8 cellular contexts compared by ENCODE assay signal in the genomic region with DNA sequence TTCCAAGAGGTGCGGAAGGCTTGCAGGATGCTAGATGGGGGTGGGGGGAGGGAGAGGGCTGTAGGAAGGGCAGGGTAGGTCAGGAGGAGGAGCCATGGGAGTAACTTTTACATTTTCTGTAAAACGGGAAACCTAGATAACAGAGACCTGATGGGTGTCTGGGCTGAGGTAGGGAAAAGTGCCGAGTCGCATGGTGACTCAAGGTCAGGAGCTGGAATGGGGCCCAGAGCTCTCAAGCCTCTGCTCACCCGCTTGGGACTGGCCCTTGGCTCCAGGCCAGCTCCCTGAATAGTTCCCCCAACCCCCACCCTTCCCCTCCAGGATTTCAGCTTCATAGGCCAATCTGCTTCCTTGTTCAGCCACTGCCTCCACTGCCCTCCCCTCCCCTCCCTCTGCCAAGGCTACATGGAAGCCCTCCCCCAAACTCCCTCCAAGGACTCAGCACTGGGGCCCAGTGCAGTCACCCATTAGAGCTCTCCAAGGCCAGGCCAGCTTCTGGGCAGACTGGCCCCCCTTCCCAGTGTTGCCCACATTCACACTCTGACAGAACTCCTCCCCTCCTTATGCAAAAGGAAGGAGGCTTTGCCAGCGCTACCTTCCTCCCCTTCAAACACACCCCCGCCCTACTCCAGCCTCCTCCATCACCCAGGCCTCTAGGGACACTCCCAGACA. TPM values are rescaled to one million over a fixed set of nuclear protein-coding genes. Genes with fewer than 3 reads are reported as not detected.
DNase-seq lines count a peak whose midpoint lies in the region; ATAC-seq and TF ChIP-seq lines count a peak whose summit lies in the region.

No MANE protein-coding gene starts in this region.

- DNase-seq in MG63: peak; percentile 72
- DNase-seq in cardiac fibroblast (ENCODE audit: low read depth in 2 of 2): peak; percentile 91 to 97
- peak; percentile 84 to 88 for DNase-seq in left lung
- no peak for DNase-seq in type B pancreatic cell (ENCODE audit: extremely low spot score, unreplicated experiment)
- no peak for DNase-seq in foreskin keratinocyte

- peak overlapping the region; percentile 15 to 70 (median 55); a peak in 18 of 22 replicates for H3K4me2 ChIP-seq in BLaER1 treated with 17β-estradiol and CSF1 and Interleukin-3, amounts not matched to agents 10 nM and 100 nM

- no peaks in the 10 kb centered on the region for H3K27me3 Mint-ChIP-seq in type B pancreatic cell

- no peak overlapping the region for H3K4me3 Mint-ChIP-seq in type B pancreatic cell

- ATAC-seq in left lung: peak; percentile 93
- no peak for ATAC-seq in foreskin keratinocyte
- no peak for ATAC-seq in HG03520 (IDR thresholded peaks at IDR 0.05; ENCODE audit: unreplicated experiment)
- no peak for ATAC-seq in HG03159 (IDR thresholded peaks at IDR 0.05; ENCODE audit: unreplicated experiment)

- peaks cover 29% of the 10 kb centered on the region for H3K4me1 Mint-ChIP-seq in type B pancreatic cell (ENCODE audit: unreplicated experiment)

- H3K4me3 ChIP-seq in BLaER1 treated with 17β-estradiol and CSF1 and Interleukin-3, amounts not matched to agents 10 nM and 100 nM: no peak overlapping the region
- H3K4me3 ChIP-seq in MG63 (no peak overlapping the region), cardiac fibroblast (replicated peaks in 1 of 2; ENCODE audit: low read depth in 2 of 2, low read length in 2 of 2) (no peak overlapping the region), left lung (no peak overlapping the region)

- intact Hi-C loops in left lung (cut with DNase I): no loop called here

- H3K36me3 Mint-ChIP-seq in type B pancreatic cell: no peaks in the 10 kb centered on the region

- H4K20me1 ChIP-seq in BLaER1 treated with 17β-estradiol and CSF1 and Interleukin-3, amounts not matched to agents 10 nM and 100 nM: peaks cover 0 to 3% (median 0%) of the 10 kb centered on the region in 11 experiments; a peak in 1 of 22 replicates

- H3K27ac ChIP-seq in BLaER1 treated with 17β-estradiol and CSF1 and Interleukin-3, amounts not matched to agents 10 nM and 100 nM: peak overlapping the region in 4 of 11 experiments; percentile 24 to 46 (median 40); a peak in 6 of 22 replicates
- H3K27ac ChIP-seq in left lung: peak overlapping the region; percentile 39 to 48
- H3K27ac ChIP-seq in foreskin keratinocyte: no peak overlapping the region

- TF ChIP-seq CTCF in cardiac fibroblast (IDR thresholded peaks at IDR 0.05; ENCODE audit: low read depth, low read length) (no peak), left lung (IDR thresholded peaks at IDR 0.05) (no peak), type B pancreatic cell (conservative IDR thresholded peaks at IDR 0.05) (no peak), foreskin keratinocyte (conservative IDR thresholded peaks at IDR 0.05) (no peak)

- no peak overlapping the region; a peak in 1 of 22 replicates for H3K9ac ChIP-seq in BLaER1 treated with 17β-estradiol and CSF1 and Interleukin-3, amounts not matched to agents 10 nM and 100 nM

- no peaks in the 10 kb centered on the region for H3K9me3 ChIP-seq in BLaER1 treated with 17β-estradiol and CSF1 and Interleukin-3, amounts not matched to agents 10 nM and 100 nM (replicated peaks in 1 of 11)
- H3K9me3 ChIP-seq in MG63 (no peaks in the 10 kb centered on the region), left lung (no peaks in the 10 kb centered on the region)

- H3K27ac Mint-ChIP-seq in type B pancreatic cell: peak overlapping the region; percentile 45

- H3K4me1 ChIP-seq in BLaER1 treated with 17β-estradiol and CSF1 and Interleukin-3, amounts not matched to agents 10 nM and 100 nM: peaks cover 5 to 52% (median 16%) of the 10 kb centered on the region in 10 experiments
- peaks cover 10 to 24% of the 10 kb centered on the region in 2 donors for H3K4me1 ChIP-seq in left lung
- no peaks in the 10 kb centered on the region for H3K4me1 ChIP-seq in foreskin keratinocyte

- H3K36me3 ChIP-seq in BLaER1 treated with 17β-estradiol and CSF1 and Interleukin-3, amounts not matched to agents 10 nM and 100 nM: no peaks in the 10 kb centered on the region
- no peaks in the 10 kb centered on the region for H3K36me3 ChIP-seq in MG63
- H3K36me3 ChIP-seq in left lung: no peaks in the 10 kb centered on the region

- peaks cover 4% of the 10 kb centered on the region for H3K9me3 Mint-ChIP-seq in type B pancreatic cell

- H3K27me3 ChIP-seq in BLaER1 treated with 17β-estradiol and CSF1 and Interleukin-3, amounts not matched to agents 10 nM and 100 nM: peaks cover 54 to 97% (median 81%) of the 10 kb centered on the region in 11 experiments
- no peaks in the 10 kb centered on the region for H3K27me3 ChIP-seq in MG63
- H3K27me3 ChIP-seq in left lung: no peaks in the 10 kb centered on the region
- no peaks in the 10 kb centered on the region for H3K27me3 ChIP-seq in foreskin keratinocyte

RNA-seq across cellular contexts. Expression of a gene that starts 43.6 kb away (rescaled TPM):
- total RNA-seq in MG63 (2014; rRNA removed; shearing (Covaris generic); ENCODE audit: low replicate concordance): 15.7 and 17.0 TPM in 2 replicates
- 100 to 1,000 TPM; 137 to 156 TPM for total RNA-seq in left lung
- total RNA-seq in type B pancreatic cell (ENCODE audit: low replicate concordance): 21.0 and 34.2 TPM in 2 replicates
- 27.0 and 40.8 TPM in 2 replicates for total RNA-seq in foreskin keratinocyte
- 23.5 and 38.4 TPM in 2 replicates for polyA plus RNA-seq in foreskin keratinocyte

RNA-seq across cellular contexts. Expression of a gene that starts 45.6 kb away (rescaled TPM):
- not detected in 2 replicates for total RNA-seq in MG63 (2014; rRNA removed; shearing (Covaris generic); ENCODE audit: low replicate concordance)
- total RNA-seq in left lung (not detected), type B pancreatic cell (ENCODE audit: low replicate concordance) (not detected in 2 replicates), foreskin keratinocyte (not detected in 2 replicates)
- polyA plus RNA-seq in foreskin keratinocyte: not detected in 2 replicates

Comparison
In these comparisons a context has a peak if more than half of its experiments do, and no peak if none do; other contexts are left out.
1. DNase-seq: peak in MG63 (single experiment), cardiac fibroblast (2 of 2) and left lung (2 of 2); none in type B pancreatic cell (single experiment) and foreskin keratinocyte (0 of 2).